17 cellular contexts compared by ENCODE assay signal in genomic region chr6:170125447-170126300, GRCh38.
A peak's percentile ranks its signal among the peaks of the same experiment; 100 is the strongest.
DNase-seq lines count a peak whose midpoint lies in the region; ATAC-seq and TF ChIP-seq lines count a peak whose summit lies in the region.
"Had no signal": no experiment of that assay in that cellular context is flagged by ENCODE, and none has a peak within 500 bp of the region (broad histone marks: within the 10 kb centered on the region; RNA-seq: fewer than 3 reads in every experiment).

No MANE protein-coding gene starts in this region.

- no peak overlapping the region for H3K27ac Mint-ChIP-seq in activated CD4-positive, alpha-beta memory T cell treated with anti-CD3 and anti-CD28 coated beads, Interleukin-2, amount 10 ng/mL, durations not matched to agents 7 days and 5 days
- peak overlapping the region; percentile 33 for H3K27ac Mint-ChIP-seq in neural progenitor cell
- no peak overlapping the region for H3K27ac Mint-ChIP-seq in activated naive CD8-positive, alpha-beta T cell treated with anti-CD3 and anti-CD28 coated beads for 36 hours
- H3K27ac Mint-ChIP-seq: activated B cell treated with CpG ODN at 0.5 μM for 24 hours had no signal

- H4K20me1 ChIP-seq in OCI-LY7 (ENCODE audit: insufficient read depth, low read length) (no peaks in the 10 kb centered on the region), neural progenitor cell (ENCODE audit: low read depth) (no peaks in the 10 kb centered on the region)

- DNase-seq in OCI-LY7 (ENCODE audit: low spot score) (no peak), neural progenitor cell (ENCODE audit: low spot score) (no peak), testis (peak; percentile 8), caudate nucleus (lab: John Stamatoyannopoulos, UW) (no peak)
- DNase-seq in activated CD4-positive, alpha-beta memory T cell treated with anti-CD3 and anti-CD28 coated beads, Interleukin-2, amount 10 ng/mL, durations not matched to agents 7 days and 5 days, result peak; percentile 6
- DNase-seq in activated naive CD8-positive, alpha-beta T cell treated with anti-CD3 and anti-CD28 coated beads for 36 hours, result no peak
- DNase-seq: activated B cell treated with CpG ODN at 0.5 μM for 24 hours; activated gamma-delta T cell treated with Interleukin-2 at 50 U/mL for 16 hours; AML-193; anterior cingulate cortex; H7; NCI-H187 treated with DMSO at 0.1 percent for 48 hours; NCI-H446; NK-92 treated with Interleukin-12 subunit alpha and Interleukin-12 subunit beta, amount 100 ng/mL, for 24 hours; stimulated activated naive CD4-positive, alpha-beta T cell treated with Interleukin-2 at 50 U/mL for 16 hours; T-helper 1 cell had no signal

- no peak for ATAC-seq in HG02678 (IDR thresholded peaks at IDR 0.05; ENCODE audit: unreplicated experiment)

- no peak overlapping the region for H3K9ac ChIP-seq in neural progenitor cell

- BruUV-seq in OCI-LY7 (replicated peaks; lab: Mats Ljungman, UMichigan), result no TSS peak

- intact Hi-C loops in OCI-LY7 (cut with micrococcal nuclease; ENCODE audit: unreplicated experiment) (no loop called here), testis (cut with DNase I; ENCODE audit: low total_unique reads) (no loop called here)

- peaks cover under 1% of the 10 kb centered on the region for H3K36me3 Mint-ChIP-seq in activated CD4-positive, alpha-beta memory T cell treated with anti-CD3 and anti-CD28 coated beads, Interleukin-2, amount 10 ng/mL, durations not matched to agents 7 days and 5 days (ENCODE audit: low read depth)
- no peaks in the 10 kb centered on the region for H3K36me3 Mint-ChIP-seq in neural progenitor cell
- H3K36me3 Mint-ChIP-seq in activated naive CD8-positive, alpha-beta T cell treated with anti-CD3 and anti-CD28 coated beads for 36 hours, result peaks cover 2% of the 10 kb centered on the region

- H3K4me1 Mint-ChIP-seq in activated CD4-positive, alpha-beta memory T cell treated with anti-CD3 and anti-CD28 coated beads, Interleukin-2, amount 10 ng/mL, durations not matched to agents 7 days and 5 days, result no peaks in the 10 kb centered on the region
- peaks cover 20% of the 10 kb centered on the region for H3K4me1 Mint-ChIP-seq in neural progenitor cell
- no peaks in the 10 kb centered on the region for H3K4me1 Mint-ChIP-seq in activated naive CD8-positive, alpha-beta T cell treated with anti-CD3 and anti-CD28 coated beads for 36 hours

- H3K4me1 ChIP-seq in OCI-LY7 (ENCODE audit: insufficient read depth, low read length, poor library complexity, severe bottlenecking) (peaks cover 8% of the 10 kb centered on the region), neural progenitor cell (no peaks in the 10 kb centered on the region), testis (peaks cover 7% of the 10 kb centered on the region)

- peaks cover 8% of the 10 kb centered on the region for H3K27me3 Mint-ChIP-seq in activated CD4-positive, alpha-beta memory T cell treated with anti-CD3 and anti-CD28 coated beads, Interleukin-2, amount 10 ng/mL, durations not matched to agents 7 days and 5 days
- peaks cover 6% of the 10 kb centered on the region for H3K27me3 Mint-ChIP-seq in neural progenitor cell (ENCODE audit: insufficient read depth, low read depth)
- H3K27me3 Mint-ChIP-seq in activated naive CD8-positive, alpha-beta T cell treated with anti-CD3 and anti-CD28 coated beads for 36 hours, result no peaks in the 10 kb centered on the region

- no peaks in the 10 kb centered on the region for H3K27me3 ChIP-seq in neural progenitor cell
- H3K27me3 ChIP-seq in testis, result no peaks in the 10 kb centered on the region

- WGBS in testis, 2 donors, result 86 to 97% methylated on average over 23 to 27 of the region's 27 CpGs

- no peaks in the 10 kb centered on the region for H3F3A ChIP-seq in neural progenitor cell (ENCODE audit: low read depth)

- CTCF ChIA-PET in OCI-LY7 (lab: Charles Lee; ENCODE audit: unreplicated experiment), result no interaction called here
- CTCF ChIA-PET in activated CD4-positive, alpha-beta memory T cell treated with anti-CD3 and anti-CD28 coated beads, Interleukin-2, amount 10 ng/mL, durations not matched to agents 7 days and 5 days (lab: Charles Lee), result no interaction called here

- H3K4me3 Mint-ChIP-seq in activated CD4-positive, alpha-beta memory T cell treated with anti-CD3 and anti-CD28 coated beads, Interleukin-2, amount 10 ng/mL, durations not matched to agents 7 days and 5 days, result no peak overlapping the region
- no peak overlapping the region for H3K4me3 Mint-ChIP-seq in neural progenitor cell
- no peak overlapping the region for H3K4me3 Mint-ChIP-seq in activated naive CD8-positive, alpha-beta T cell treated with anti-CD3 and anti-CD28 coated beads for 36 hours
- H3K4me3 Mint-ChIP-seq: activated B cell treated with CpG ODN at 0.5 μM for 24 hours had no signal

- POLR2A ChIA-PET in OCI-LY7 (lab: Charles Lee), result interaction anchor here (0.8 kb wide), 1 partner anchor 217 kb away, joined by 3 read pairs; no protein-coding TSS in a partner anchor
- POLR2A ChIA-PET in activated CD4-positive, alpha-beta memory T cell treated with anti-CD3 and anti-CD28 coated beads, Interleukin-2, amount 10 ng/mL, durations not matched to agents 7 days and 5 days (lab: Charles Lee), result no interaction called here

- peaks cover 11% of the 10 kb centered on the region; the same call in 1 of the 2 replicates for H3K9me3 ChIP-seq in OCI-LY7 (ENCODE audit: low read length)
- peaks cover 5% of the 10 kb centered on the region for H3K9me3 ChIP-seq in neural progenitor cell (ENCODE audit: low read depth)
- no peaks in the 10 kb centered on the region for H3K9me3 ChIP-seq in testis

- H3K9me3 Mint-ChIP-seq in activated CD4-positive, alpha-beta memory T cell treated with anti-CD3 and anti-CD28 coated beads, Interleukin-2, amount 10 ng/mL, durations not matched to agents 7 days and 5 days, result peaks cover 6% of the 10 kb centered on the region
- peaks cover 10% of the 10 kb centered on the region for H3K9me3 Mint-ChIP-seq in neural progenitor cell
- H3K9me3 Mint-ChIP-seq in activated naive CD8-positive, alpha-beta T cell treated with anti-CD3 and anti-CD28 coated beads for 36 hours, result peaks cover 4% of the 10 kb centered on the region

- H3K27ac ChIP-seq in OCI-LY7 (ENCODE audit: low read depth, low read length, poor library complexity, severe bottlenecking) (no peak overlapping the region), neural progenitor cell (no peak overlapping the region), testis (no peak overlapping the region), caudate nucleus (ENCODE audit: low read depth, low read length) (no peak overlapping the region)

- no peak overlapping the region for H3K4me3 ChIP-seq in OCI-LY7 (ENCODE audit: low read depth, low read length, poor library complexity, severe bottlenecking)
- no peak overlapping the region for H3K4me3 ChIP-seq in neural progenitor cell
- no peak overlapping the region for H3K4me3 ChIP-seq in testis

- TF ChIP-seq CTCF in OCI-LY7 (conservative IDR thresholded peaks at IDR 0.05; ENCODE audit: low read length) (no peak), neural progenitor cell (IDR thresholded peaks at IDR 0.05) (no peak), testis (IDR thresholded peaks at IDR 0.05) (no peak)

- TF ChIP-seq POLR2A in testis (IDR thresholded peaks at IDR 0.05), result no peak

- H3K36me3 ChIP-seq in OCI-LY7 (ENCODE audit: insufficient read depth, low read length) (no peaks in the 10 kb centered on the region), neural progenitor cell (no peaks in the 10 kb centered on the region), testis (ENCODE audit: low read depth, missing control alignments) (no peaks in the 10 kb centered on the region)

- H3K4me2 ChIP-seq in OCI-LY7 (ENCODE audit: low read length) (no peak overlapping the region), neural progenitor cell (no peak overlapping the region)

- H3K9me2 ChIP-seq in OCI-LY7 (ENCODE audit: insufficient read depth, low read length), result no peaks in the 10 kb centered on the region

- H2AFZ ChIP-seq in OCI-LY7 (ENCODE audit: low read length) (0 out of 2 replicates have a peak overlapping the region, but pooled peaks have one; percentile 10), neural progenitor cell (replicated peaks) (no peak overlapping the region)

- H3K79me2 ChIP-seq in OCI-LY7 (ENCODE audit: insufficient read depth, low read depth, low read length) (no peaks in the 10 kb centered on the region), neural progenitor cell (ENCODE audit: low read depth) (no peaks in the 10 kb centered on the region)

Comparison
In these comparisons a context has a peak if more than half of its experiments do, and no peak if none do; other contexts are left out.
1. DNase-seq: peak in activated CD4-positive, alpha-beta memory T cell treated with anti-CD3 and anti-CD28 coated beads, Interleukin-2, amount 10 ng/mL, durations not matched to agents 7 days and 5 days (single experiment) and testis (single experiment); none in OCI-LY7 (single experiment), neural progenitor cell (single experiment), activated naive CD8-positive, alpha-beta T cell treated with anti-CD3 and anti-CD28 coated beads for 36 hours (single experiment) and caudate nucleus (0 of 61).